In the genomic region with DNA sequence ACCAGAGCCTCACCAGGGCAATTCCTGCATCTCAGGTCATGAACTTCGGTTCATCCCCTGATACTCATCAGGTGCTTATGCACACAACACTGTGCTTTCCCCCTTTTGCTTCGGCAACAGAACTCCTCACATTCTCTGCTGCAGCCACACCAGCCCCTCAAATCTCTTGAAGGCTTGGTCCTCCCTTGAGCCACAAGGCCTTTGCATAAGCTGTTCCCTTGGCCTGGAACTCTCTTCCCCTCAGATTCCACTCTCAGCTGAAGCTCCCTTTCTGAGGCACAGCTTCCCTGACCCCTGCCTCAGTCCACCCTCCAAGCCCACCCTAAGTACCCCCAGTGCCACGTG, we compare ENCODE assay signal across 15 cellular contexts.
DNase-seq lines count a peak whose midpoint lies in the region; ATAC-seq, FAIRE-seq and TF ChIP-seq lines count a peak whose summit lies in the region.
"Had no signal": no experiment of that assay in that cellular context is flagged by ENCODE, and none has a peak within 500 bp of the region (broad histone marks: within the 10 kb centered on the region; RNA-seq: fewer than 3 reads in every experiment).

No MANE protein-coding gene starts in this region.

- ATAC-seq in Right ventricle myocardium inferior (no peak), memory B cell (ENCODE audit: low read depth) (no peak), GM19351 (IDR thresholded peaks at IDR 0.05; ENCODE audit: unreplicated experiment) (no peak), HG03097 (IDR thresholded peaks at IDR 0.05; ENCODE audit: low FRiP score, unreplicated experiment) (no peak), WTC11 (no peak)

- H3K27me3 Mint-ChIP-seq in activated CD4-positive, alpha-beta memory T cell treated with anti-CD3 and anti-CD28 coated beads, Interleukin-2, amount 10 ng/mL, durations not matched to agents 7 days and 5 days: no peaks in the 10 kb centered on the region
- H3K27me3 Mint-ChIP-seq in memory B cell: no peaks in the 10 kb centered on the region
- no peaks in the 10 kb centered on the region for H3K27me3 Mint-ChIP-seq in WTC11 (ENCODE audit: low read depth)
- H3K27me3 Mint-ChIP-seq: IgD-negative memory B cell had no signal

- no peaks in the 10 kb centered on the region for H3K9me3 ChIP-seq in cardiac muscle cell (ENCODE audit: low read depth)
- H3K9me3 ChIP-seq in small intestine (ENCODE audit: control insufficient read depth, low read depth): no peaks in the 10 kb centered on the region

- DNase-seq in cardiac muscle cell (ENCODE audit: low read depth in 1 of 2, low spot score in 1 of 2) (no peak), Right ventricle myocardium inferior (ENCODE audit: missing footprints) (no peak), memory B cell (ENCODE audit: low spot score in 2 of 2) (no peak), small intestine (no peak), WTC11 (ENCODE audit: low spot score) (no peak)
- no peak for DNase-seq in activated CD4-positive, alpha-beta memory T cell treated with anti-CD3 and anti-CD28 coated beads, Interleukin-2, amount 10 ng/mL, durations not matched to agents 7 days and 5 days
- DNase-seq: activated CD4-positive, alpha-beta T cell treated with anti-CD3 and anti-CD28 coated beads, Interleukin-2, amount 50 U/mL, for 4 hours; activated gamma-delta T cell; GM23248; hippocampal formation; NCI-H1105; NCI-H2171 had no signal

- H3K4me3 ChIP-seq in cardiac muscle cell (no peak overlapping the region), small intestine (ENCODE audit: low read depth in 1 of 2, low read length in 2 of 2) (no peak overlapping the region)
- H3K4me3 ChIP-seq: GM23248 had no signal

- CTCF ChIA-PET in activated CD4-positive, alpha-beta memory T cell treated with anti-CD3 and anti-CD28 coated beads, Interleukin-2, amount 10 ng/mL, durations not matched to agents 7 days and 5 days (lab: Charles Lee): interaction anchor here (0.7 to 0.8 kb wide), 4 partner anchors 11 to 304 kb away, joined by 3 read pairs; no protein-coding TSS in a partner anchor
- CTCF ChIA-PET in WTC11 (lab: Charles Lee): interaction anchor here (0.5 to 3.2 kb wide), 9 partner anchors 8 to 347 kb away, joined by 3 to 14 read pairs (median 4); no protein-coding TSS in a partner anchor

- FAIRE-seq in small intestine (lab: Jason Lieb, UNC): no peak

- POLR2A ChIA-PET in activated CD4-positive, alpha-beta memory T cell treated with anti-CD3 and anti-CD28 coated beads, Interleukin-2, amount 10 ng/mL, durations not matched to agents 7 days and 5 days (lab: Charles Lee): interaction anchor here (1.0 to 1.5 kb wide), 2 partner anchors 16 to 24 kb away, joined by 3 to 4 read pairs; no protein-coding TSS in a partner anchor
- POLR2A ChIA-PET in WTC11 (lab: Charles Lee): interaction anchor here (0.6 kb wide), 1 partner anchor 365 kb away, joined by 3 read pairs; no protein-coding TSS in a partner anchor

- intact Hi-C loops in Right ventricle myocardium inferior (cut with DNase I): no loop called here

- peak overlapping the region; percentile 56 for H3K27ac Mint-ChIP-seq in activated CD4-positive, alpha-beta memory T cell treated with anti-CD3 and anti-CD28 coated beads, Interleukin-2, amount 10 ng/mL, durations not matched to agents 7 days and 5 days
- H3K27ac Mint-ChIP-seq in memory B cell: peak overlapping the region; percentile 23
- H3K27ac Mint-ChIP-seq in WTC11: no peak overlapping the region

- no peak for TF ChIP-seq CTCF in cardiac muscle cell (IDR thresholded peaks at IDR 0.05; ENCODE audit: low read depth, low read length)
- TF ChIP-seq CTCF in WTC11 (IDR thresholded peaks at IDR 0.05): no peak

- H3K27me3 ChIP-seq in cardiac muscle cell: no peaks in the 10 kb centered on the region
- no peaks in the 10 kb centered on the region for H3K27me3 ChIP-seq in small intestine (ENCODE audit: control insufficient read depth in 2 of 2, insufficient read depth in 2 of 2, low read length in 2 of 2)

- 74 to 92% (median 76%) methylated on average over 3 of the region's 3 CpGs for WGBS in small intestine, 3 donors

- H3K27ac ChIP-seq in cardiac muscle cell (peak overlapping the region; percentile 53), small intestine (ENCODE audit: low read depth in 1 of 2, low read length in 1 of 2) (no peak overlapping the region)
- H3K27ac ChIP-seq: GM23248 had no signal

- H3K36me3 Mint-ChIP-seq in activated CD4-positive, alpha-beta memory T cell treated with anti-CD3 and anti-CD28 coated beads, Interleukin-2, amount 10 ng/mL, durations not matched to agents 7 days and 5 days (ENCODE audit: low read depth): peaks cover 13% of the 10 kb centered on the region
- H3K36me3 Mint-ChIP-seq in memory B cell (peaks cover 10% of the 10 kb centered on the region), WTC11 (no peaks in the 10 kb centered on the region)

- H3K4me1 ChIP-seq in cardiac muscle cell (ENCODE audit: low read depth) (peaks cover 42% of the 10 kb centered on the region), small intestine (ENCODE audit: control insufficient read depth in 2 of 2, insufficient read depth in 1 of 2, low read depth in 1 of 2, low read length in 1 of 2) (no peaks in the 10 kb centered on the region)

- H3K4me3 Mint-ChIP-seq in activated CD4-positive, alpha-beta memory T cell treated with anti-CD3 and anti-CD28 coated beads, Interleukin-2, amount 10 ng/mL, durations not matched to agents 7 days and 5 days: no peak overlapping the region
- no peak overlapping the region for H3K4me3 Mint-ChIP-seq in memory B cell
- no peak overlapping the region for H3K4me3 Mint-ChIP-seq in WTC11

- H3K4me1 Mint-ChIP-seq in activated CD4-positive, alpha-beta memory T cell treated with anti-CD3 and anti-CD28 coated beads, Interleukin-2, amount 10 ng/mL, durations not matched to agents 7 days and 5 days: peaks cover 45% of the 10 kb centered on the region
- H3K4me1 Mint-ChIP-seq in memory B cell (peaks cover 15% of the 10 kb centered on the region), WTC11 (peaks cover 45% of the 10 kb centered on the region)

- H3K36me3 ChIP-seq in cardiac muscle cell (no peaks in the 10 kb centered on the region), small intestine (ENCODE audit: control insufficient read depth in 2 of 2, insufficient read depth in 2 of 2, low read length in 2 of 2) (no peaks in the 10 kb centered on the region)

- no peaks in the 10 kb centered on the region for H3K9me3 Mint-ChIP-seq in activated CD4-positive, alpha-beta memory T cell treated with anti-CD3 and anti-CD28 coated beads, Interleukin-2, amount 10 ng/mL, durations not matched to agents 7 days and 5 days
- no peaks in the 10 kb centered on the region for H3K9me3 Mint-ChIP-seq in memory B cell
- H3K9me3 Mint-ChIP-seq in WTC11: no peaks in the 10 kb centered on the region

TF ChIP-seq in WTC11, 78 proteins besides CTCF, POLR2A, EP300 and RAD21 (continues in another document):
- TF ChIP-seq, protein P1, sequence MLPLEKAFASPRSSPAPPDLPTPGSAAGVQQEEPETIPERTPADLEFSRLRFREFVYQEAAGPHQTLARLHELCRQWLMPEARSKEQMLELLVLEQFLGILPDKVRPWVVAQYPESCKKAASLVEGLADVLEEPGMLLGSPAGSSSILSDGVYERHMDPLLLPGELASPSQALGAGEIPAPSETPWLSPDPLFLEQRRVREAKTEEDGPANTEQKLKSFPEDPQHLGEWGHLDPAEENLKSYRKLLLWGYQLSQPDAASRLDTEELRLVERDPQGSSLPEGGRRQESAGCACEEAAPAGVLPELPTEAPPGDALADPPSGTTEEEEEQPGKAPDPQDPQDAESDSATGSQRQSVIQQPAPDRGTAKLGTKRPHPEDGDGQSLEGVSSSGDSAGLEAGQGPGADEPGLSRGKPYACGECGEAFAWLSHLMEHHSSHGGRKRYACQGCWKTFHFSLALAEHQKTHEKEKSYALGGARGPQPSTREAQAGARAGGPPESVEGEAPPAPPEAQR (CRISPR knock-in tag; IDR thresholded peaks at IDR 0.05): no peak
- TF ChIP-seq ELF4 (CRISPR knock-in tag; IDR thresholded peaks at IDR 0.05; ENCODE audit: low read depth) (no peak), TEAD1 (CRISPR knock-in tag; IDR thresholded peaks at IDR 0.05) (no peak), ATF1 (CRISPR knock-in tag; IDR thresholded peaks at IDR 0.05) (no peak), TEAD4 (CRISPR knock-in tag; IDR thresholded peaks at IDR 0.05) (no peak), JAZF1 (CRISPR knock-in tag; IDR thresholded peaks at IDR 0.05) (no peak), MYBL2 (CRISPR knock-in tag; IDR thresholded peaks at IDR 0.05) (no peak), ZNF671 (CRISPR knock-in tag; IDR thresholded peaks at IDR 0.05) (no peak)
- TF ChIP-seq, protein P2, sequence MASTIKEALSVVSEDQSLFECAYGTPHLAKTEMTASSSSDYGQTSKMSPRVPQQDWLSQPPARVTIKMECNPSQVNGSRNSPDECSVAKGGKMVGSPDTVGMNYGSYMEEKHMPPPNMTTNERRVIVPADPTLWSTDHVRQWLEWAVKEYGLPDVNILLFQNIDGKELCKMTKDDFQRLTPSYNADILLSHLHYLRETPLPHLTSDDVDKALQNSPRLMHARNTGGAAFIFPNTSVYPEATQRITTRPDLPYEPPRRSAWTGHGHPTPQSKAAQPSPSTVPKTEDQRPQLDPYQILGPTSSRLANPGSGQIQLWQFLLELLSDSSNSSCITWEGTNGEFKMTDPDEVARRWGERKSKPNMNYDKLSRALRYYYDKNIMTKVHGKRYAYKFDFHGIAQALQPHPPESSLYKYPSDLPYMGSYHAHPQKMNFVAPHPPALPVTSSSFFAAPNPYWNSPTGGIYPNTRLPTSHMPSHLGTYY (CRISPR knock-in tag; IDR thresholded peaks at IDR 0.05): no peak
- TF ChIP-seq, protein P3, sequence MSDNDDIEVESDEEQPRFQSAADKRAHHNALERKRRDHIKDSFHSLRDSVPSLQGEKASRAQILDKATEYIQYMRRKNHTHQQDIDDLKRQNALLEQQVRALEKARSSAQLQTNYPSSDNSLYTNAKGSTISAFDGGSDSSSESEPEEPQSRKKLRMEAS (CRISPR knock-in tag; IDR thresholded peaks at IDR 0.05): no peak
- TF ChIP-seq, protein P4, sequence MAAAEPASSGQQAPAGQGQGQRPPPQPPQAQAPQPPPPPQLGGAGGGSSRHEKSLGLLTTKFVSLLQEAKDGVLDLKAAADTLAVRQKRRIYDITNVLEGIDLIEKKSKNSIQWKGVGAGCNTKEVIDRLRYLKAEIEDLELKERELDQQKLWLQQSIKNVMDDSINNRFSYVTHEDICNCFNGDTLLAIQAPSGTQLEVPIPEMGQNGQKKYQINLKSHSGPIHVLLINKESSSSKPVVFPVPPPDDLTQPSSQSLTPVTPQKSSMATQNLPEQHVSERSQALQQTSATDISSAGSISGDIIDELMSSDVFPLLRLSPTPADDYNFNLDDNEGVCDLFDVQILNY (CRISPR knock-in tag; IDR thresholded peaks at IDR 0.05): no peak
